8 cellular contexts compared by ENCODE assay signal in the genomic region with DNA sequence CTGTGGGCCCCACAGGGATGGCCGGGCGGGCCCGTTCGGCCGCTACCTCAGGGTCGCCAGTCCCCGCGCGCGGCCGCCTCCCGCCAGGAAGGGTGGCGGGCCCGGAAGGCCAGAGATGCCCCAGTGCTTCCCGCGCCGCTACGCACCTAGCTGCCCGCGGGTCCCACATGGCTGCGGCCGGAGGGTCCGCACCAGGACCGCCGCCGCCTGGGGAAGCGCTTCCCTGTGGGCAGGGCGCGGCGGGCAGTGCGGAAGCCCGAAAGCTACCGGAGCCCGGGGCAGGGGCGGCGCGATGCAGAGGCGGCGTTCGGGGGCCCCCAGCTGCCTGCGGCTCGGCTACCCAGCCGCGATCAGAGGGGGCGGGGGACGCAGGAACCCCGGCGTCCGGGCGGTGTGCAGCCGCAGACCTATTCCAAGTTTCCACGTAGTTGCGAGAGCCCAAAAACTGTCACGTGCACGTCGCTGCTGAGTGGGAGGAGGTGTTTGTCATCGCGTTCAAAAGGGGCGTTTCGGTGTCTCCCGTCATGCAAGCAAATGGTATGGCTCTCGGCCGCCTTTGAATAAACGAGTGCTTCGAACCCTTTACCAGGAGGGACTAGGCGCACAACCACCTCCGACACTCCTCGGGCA. TPM values are rescaled to one million over a fixed set of nuclear protein-coding genes. Genes with fewer than 3 reads are reported as not detected.
DNase-seq lines count a peak whose midpoint lies in the region; ATAC-seq, FAIRE-seq and TF ChIP-seq lines count a peak whose summit lies in the region.

A gene (minus strand): TSS at position 414 of the 630 bp plus-strand sequence. CDS start 245 bp downstream, at position 169.

- no peak for TF ChIP-seq CTCF in GM12878 (IDR thresholded peaks at IDR 0.05 in 2 of 3, conservative IDR thresholded peaks at IDR 0.05 in 1 of 3; ENCODE audit: control insufficient read depth in 2 of 3, extremely low read depth in 1 of 3, insufficient read depth in 1 of 3, low read depth in 3 of 3, low read length in 3 of 3)
- no peak for TF ChIP-seq CTCF in smooth muscle cell (IDR thresholded peaks at IDR 0.05; ENCODE audit: borderline replicate concordance, insufficient read depth, poor library complexity, severe bottlenecking)

- SMC1A ChIA-PET in GM12878 (lab: Charles Lee; ENCODE audit: uncharacterized antibody, unreplicated experiment) = interaction anchor here (1.8 kb wide), 1 partner anchor 14 kb away, joined by 7 read pairs; no protein-coding TSS in a partner anchor

- POLR2A ChIA-PET in GM12878 (lab: Charles Lee) = no interaction called here

- CTCF ChIA-PET in GM12878 (lab: Yijun Ruan, JAX) = interaction anchor here (2.4 kb wide), 1 partner anchor 14 kb away, joined by 10 read pairs; no protein-coding TSS in a partner anchor

- H3K36me3 ChIP-seq in GM12878 (ENCODE audit: control insufficient read depth in 2 of 2, insufficient read depth in 2 of 2, low read length in 1 of 2) (no peaks in the 10 kb centered on the region), smooth muscle cell (ENCODE audit: low read depth) (no peaks in the 10 kb centered on the region)

- peak; percentile 58 for ATAC-seq in HG03439 (IDR thresholded peaks at IDR 0.05; ENCODE audit: unreplicated experiment)
- peak; percentile 21 for ATAC-seq in GM12878

- H3K4me1 ChIP-seq in GM12878 (ENCODE audit: control insufficient read depth, insufficient read depth, low read length) (peaks cover 6% of the 10 kb centered on the region; the same call in 1 of the 2 replicates), smooth muscle cell (ENCODE audit: low read depth) (peaks cover 3% of the 10 kb centered on the region)

- H3K4me2 ChIP-seq in GM12878 (ENCODE audit: control insufficient read depth, insufficient read depth) (peak within 1 kb of the TSS; percentile 98), smooth muscle cell (peak within 1 kb of the TSS; percentile 99)

- peak within 1 kb of the TSS; percentile 67 for H2AFZ ChIP-seq in GM12878 (ENCODE audit: control insufficient read depth, low read depth, low read length)
- peak within 1 kb of the TSS; percentile 95 for H2AFZ ChIP-seq in smooth muscle cell (ENCODE audit: low read depth)

- H3K4me3 ChIP-seq in GM12878 (peak within 1 kb of the TSS; percentile 59), smooth muscle cell (peak within 1 kb of the TSS; percentile 69)

- in situ Hi-C loops in GM12878 (cut with MboI) = no loop called here

- intact Hi-C loops in GM12878 (cut with micrococcal nuclease; ENCODE audit: unreplicated experiment) = no loop called here

- H3K27ac ChIP-seq in GM12878 (ENCODE audit: control insufficient read depth, insufficient read depth) (no peak within 1 kb of the TSS), smooth muscle cell (ENCODE audit: low read depth) (no peak within 1 kb of the TSS)

- RAD21 ChIA-PET in GM12878 (lab: Charles Lee; ENCODE audit: unreplicated experiment) = interaction anchor here (1.8 kb wide), 1 partner anchor 13 kb away, joined by 4 read pairs; no protein-coding TSS in a partner anchor

- TF ChIP-seq EP300 in GM12878 (IDR thresholded peaks at IDR 0.05; ENCODE audit: borderline replicate concordance in 1 of 2, control insufficient read depth in 1 of 2, low read depth in 2 of 2, low read length in 2 of 2) = no peak

- H3K9ac ChIP-seq in GM12878 (ENCODE audit: control insufficient read depth, insufficient read depth, low read length) (peak within 1 kb of the TSS; percentile 42; the same call in 1 of the 2 replicates), smooth muscle cell (ENCODE audit: low read depth) (peak within 1 kb of the TSS; percentile 31)

- DNase-seq in AG08395 (ENCODE audit: low spot score) = peak; percentile 71
- peak; percentile 63 for DNase-seq in GM19238 (ENCODE audit: insufficient read length, low spot score)
- peak; percentile 77 for DNase-seq in T-helper 22 cell (ENCODE audit: low read depth)
- no peak for DNase-seq in GM12878 (ENCODE audit: low read depth, low spot score)
- DNase-seq in iPS-NIHi11 (ENCODE audit: low spot score) = peak; percentile 73
- DNase-seq in smooth muscle cell (lab: John Stamatoyannopoulos, UW; ENCODE audit: unreplicated experiment) = no peak
- DNase-seq in UCSD-AML1 (lab: John Stamatoyannopoulos, UW; ENCODE audit: unreplicated experiment) = no peak

- no peak for TF ChIP-seq RAD21 in GM12878 (IDR thresholded peaks at IDR 0.05; ENCODE audit: insufficient read depth, low read depth, low read length)

- H3K9me3 ChIP-seq in GM12878 (replicated peaks; ENCODE audit: control insufficient read depth, insufficient read depth, low read length) = peaks cover 7% of the 10 kb centered on the region; the same call in 2 of the 3 replicates
- peaks cover 3% of the 10 kb centered on the region for H3K9me3 ChIP-seq in smooth muscle cell (replicated peaks; ENCODE audit: low read depth)

- peak; percentile 75 for FAIRE-seq in GM12878 (lab: Jason Lieb, UNC)

- TF ChIP-seq POLR2A in GM12878 (IDR thresholded peaks at IDR 0.05; ENCODE audit: low read depth, low read length) = no peak

- peaks cover 6% of the 10 kb centered on the region for H3F3A ChIP-seq in smooth muscle cell (ENCODE audit: low read depth)

- H3K27me3 ChIP-seq in GM12878 (replicated peaks in 1 of 2; ENCODE audit: control insufficient read depth in 2 of 2, insufficient read depth in 2 of 2, low read length in 1 of 2) (peaks cover 7 to 12% of the 10 kb centered on the region in 2 experiments), smooth muscle cell (ENCODE audit: low read depth) (no peaks in the 10 kb centered on the region)

- 1% methylated on average over 55 of the region's 68 CpGs for WGBS in GM12878 (ENCODE audit: insufficient coverage, insufficient replicate concordance, low lambda C conversion rate, missing lambda C conversion rate)
- WGBS in smooth muscle cell (ENCODE audit: low lambda C conversion rate) = 4% methylated on average over 67 of the region's 68 CpGs

- H3K79me2 ChIP-seq in GM12878 (ENCODE audit: control insufficient read depth, insufficient read depth, low read length) (no peaks in the 10 kb centered on the region), smooth muscle cell (ENCODE audit: low read depth) (no peaks in the 10 kb centered on the region)

- H4K20me1 ChIP-seq in GM12878 (ENCODE audit: control insufficient read depth, insufficient read depth) (no peaks in the 10 kb centered on the region), smooth muscle cell (ENCODE audit: low read depth) (no peaks in the 10 kb centered on the region)

- no TSS peak for BruUV-seq in GM12878 (replicated peaks; lab: Mats Ljungman, UMichigan)

TF ChIP-seq in GM12878, 131 proteins besides CTCF, POLR2A, EP300 and RAD21:
- TF ChIP-seq, protein P1, sequence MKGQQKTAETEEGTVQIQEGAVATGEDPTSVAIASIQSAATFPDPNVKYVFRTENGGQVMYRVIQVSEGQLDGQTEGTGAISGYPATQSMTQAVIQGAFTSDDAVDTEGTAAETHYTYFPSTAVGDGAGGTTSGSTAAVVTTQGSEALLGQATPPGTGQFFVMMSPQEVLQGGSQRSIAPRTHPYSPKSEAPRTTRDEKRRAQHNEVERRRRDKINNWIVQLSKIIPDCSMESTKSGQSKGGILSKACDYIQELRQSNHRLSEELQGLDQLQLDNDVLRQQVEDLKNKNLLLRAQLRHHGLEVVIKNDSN (IDR thresholded peaks at IDR 0.05; ENCODE audit: borderline replicate concordance, extremely low read length, insufficient read depth, low read depth, low read length) = peak; percentile 47
- peak; percentile 74 to 84 for TF ChIP-seq BHLHE40 (IDR thresholded peaks at IDR 0.05; ENCODE audit: borderline replicate concordance in 1 of 2, low read depth in 2 of 2, low read length in 1 of 2)
- peak; percentile 10 for TF ChIP-seq SUZ12 (IDR thresholded peaks at IDR 0.05; ENCODE audit: unreplicated experiment)
- 0 out of 2 replicates have a peak, but pooled peaks have one; percentile 16 for TF ChIP-seq EZH2 (IDR thresholded peaks at IDR 0.05; ENCODE audit: borderline replicate concordance, control insufficient read depth, low read depth, low read length)
- no peak for TF ChIP-seq EED (IDR thresholded peaks at IDR 0.05; ENCODE audit: low read depth)

RNA-seq across cellular contexts. Expression of the gene that starts here (rescaled TPM):
- 18.5 and 20.6 TPM in 2 replicates for total RNA-seq in GM12878 (2013; cell fraction: nucleolus; rRNA removed)
- total RNA-seq in GM12878 (2014; rRNA removed) (1.7 and 2.6 TPM in 2 replicates), GM12878 (2014; rRNA removed; fragmentation: Illumina TruSeq; extraction: Trizol) (1.3 and 2.0 TPM in 2 replicates), GM12878 (2021) (3.7 and 4.4 TPM in 2 replicates), smooth muscle cell (5.2 and 11.7 TPM in 2 replicates)
- polyA plus RNA-seq in GM12878 (2011; ENCODE audit: low read depth) = 7.5 TPM
- polyA plus RNA-seq in GM12878 (2011; rRNA removed) (6.2 and 8.8 TPM in 2 replicates), GM12878 (2014; fragmentation: Illumina TruSeq; extraction: Trizol) (2.4 and 3.2 TPM in 2 replicates), GM12878 (2014; fragmentation: Nextera tagmentation; extraction: Ambion mirVana) (under 1 TPM; 0.46 to 0.63 TPM), GM12878 (2014; rRNA removed) (1.0 and 1.1 TPM in 2 replicates), GM12878 (2016; fragmentation: Nextera tagmentation; extraction: Ambion mirVana) (under 1 TPM; 0.60 to 0.75 TPM), smooth muscle cell (2.0 and 2.4 TPM in 2 replicates)
- polyA plus RNA-seq in GM12878 (2011; cell fraction: cytosol; rRNA removed) = 6.0 and 8.8 TPM in 2 replicates
- polyA plus RNA-seq in GM12878 (2011; cell fraction: nucleus; rRNA removed) = 8.4 and 10.5 TPM in 2 replicates
- polyA plus RNA-seq in GM12878 (2012) = 4.4 and 4.6 TPM in 2 replicates
- 14.5 and 14.8 TPM in 2 replicates for polyA minus RNA-seq in GM12878 (2011; rRNA and poly(A)+ RNA removed)
- polyA minus RNA-seq in GM12878 (2011; cell fraction: cytosol; rRNA and poly(A)+ RNA removed) = 4.7 and 5.3 TPM in 2 replicates
- 12.2 and 23.5 TPM in 2 replicates for polyA minus RNA-seq in GM12878 (2011; cell fraction: nucleus; rRNA and poly(A)+ RNA removed)

Comparison
In these comparisons a context has a peak if more than half of its experiments do, and no peak if none do; other contexts are left out.
1. DNase-seq: peak in AG08395 (single experiment), GM19238 (single experiment), T-helper 22 cell (single experiment) and iPS-NIHi11 (single experiment); none in GM12878 (single experiment), smooth muscle cell (single experiment) and UCSD-AML1 (single experiment).